14 cellular contexts compared by ENCODE assay signal in genomic region chr20:61803903-61804804, GRCh38.
DNase-seq lines count a peak whose midpoint lies in the region; ATAC-seq and TF ChIP-seq lines count a peak whose summit lies in the region.
"Had no signal": no experiment of that assay in that cellular context is flagged by ENCODE, and none has a peak within 500 bp of the region (broad histone marks: within the 10 kb centered on the region; RNA-seq: fewer than 3 reads in every experiment).

No MANE protein-coding gene starts in this region.

- peak overlapping the region; percentile 25 for H3K9ac ChIP-seq in NT2/D1 (ENCODE audit: insufficient read length, low read depth)

- H3K36me3 Mint-ChIP-seq in activated T-helper 2 cell treated with anti-CD3 and anti-CD28 coated beads, Interferon-gamma antibody, Interleukin-2, Interleukin-4, amounts not matched to agents 10 μg/mL and 5 μg/mL and 100 μg/mL, durations not matched to agents 14 hours and 24 hours and 36 hours (ENCODE audit: low read depth), result no peaks in the 10 kb centered on the region
- H3K36me3 Mint-ChIP-seq: activated naive CD8-positive, alpha-beta T cell had no signal

- no peaks in the 10 kb centered on the region for H3K27me3 Mint-ChIP-seq in activated T-helper 2 cell treated with anti-CD3 and anti-CD28 coated beads, Interferon-gamma antibody, Interleukin-2, Interleukin-4, amounts not matched to agents 10 μg/mL and 5 μg/mL and 100 μg/mL, durations not matched to agents 14 hours and 24 hours and 36 hours (ENCODE audit: low read depth)
- H3K27me3 Mint-ChIP-seq: activated CD4-positive, alpha-beta T cell treated with anti-CD3 and anti-CD28 coated beads, Interleukin-2, amount 10 ng/mL, durations not matched to agents 24 days and 14 days had no signal

- peaks cover 12% of the 10 kb centered on the region for H3K4me1 ChIP-seq in NT2/D1 (ENCODE audit: insufficient read depth, insufficient read length)
- peaks cover 0 to 19% (median 11%) of the 10 kb centered on the region in 4 donors for H3K4me1 ChIP-seq in sigmoid colon

- TF ChIP-seq CTCF in fibroblast of villous mesenchyme (IDR thresholded peaks at IDR 0.05; ENCODE audit: insufficient read depth, low read depth, low read length), result no peak
- TF ChIP-seq CTCF in sigmoid colon (IDR thresholded peaks at IDR 0.05), result no peak

- intact Hi-C loops in sigmoid colon (cut with DNase I), result no loop called here
- intact Hi-C loops in activated T-helper 2 cell treated with anti-CD3 and anti-CD28 coated beads, Interferon-gamma antibody, Interleukin-2, Interleukin-4, amounts not matched to agents 10 μg/mL and 5 μg/mL and 100 μg/mL, durations not matched to agents 14 hours and 24 hours and 36 hours (cut with micrococcal nuclease), result no loop called here

- H3K9me3 ChIP-seq in NT2/D1 (ENCODE audit: insufficient read depth, low read length), result no peaks in the 10 kb centered on the region
- no peaks in the 10 kb centered on the region for H3K9me3 ChIP-seq in sigmoid colon
- H3K9me3 ChIP-seq: tibial nerve had no signal

- ATAC-seq in GM18520 (IDR thresholded peaks at IDR 0.05; ENCODE audit: unreplicated experiment), result no peak
- ATAC-seq: effector memory CD8-positive, alpha-beta T cell had no signal

- peaks cover 87% of the 10 kb centered on the region for H3K27me3 ChIP-seq in NT2/D1 (ENCODE audit: insufficient read depth, insufficient read length)
- peaks cover 0 to 44% (median 9%) of the 10 kb centered on the region in 3 donors for H3K27me3 ChIP-seq in sigmoid colon
- H3K27me3 ChIP-seq: tibial nerve had no signal

- TF ChIP-seq EP300 in sigmoid colon (IDR thresholded peaks at IDR 0.05), result no peak

- no peaks in the 10 kb centered on the region for H3K4me1 Mint-ChIP-seq in activated T-helper 2 cell treated with anti-CD3 and anti-CD28 coated beads, Interferon-gamma antibody, Interleukin-2, Interleukin-4, amounts not matched to agents 10 μg/mL and 5 μg/mL and 100 μg/mL, durations not matched to agents 14 hours and 24 hours and 36 hours (ENCODE audit: low read depth)
- H3K4me1 Mint-ChIP-seq: activated CD4-positive, alpha-beta T cell treated with anti-CD3 and anti-CD28 coated beads, Interleukin-2, amount 10 ng/mL, durations not matched to agents 24 days and 14 days had no signal

- H3K27ac Mint-ChIP-seq in activated T-helper 2 cell treated with anti-CD3 and anti-CD28 coated beads, Interferon-gamma antibody, Interleukin-2, Interleukin-4, amounts not matched to agents 10 μg/mL and 5 μg/mL and 100 μg/mL, durations not matched to agents 14 hours and 24 hours and 36 hours, result no peak overlapping the region
- H3K27ac Mint-ChIP-seq: activated CD4-positive, alpha-beta T cell treated with anti-CD3 and anti-CD28 coated beads, Interleukin-2, amount 10 ng/mL, durations not matched to agents 24 days and 14 days; activated naive CD8-positive, alpha-beta T cell; effector memory CD8-positive, alpha-beta T cell had no signal

- DNase-seq in EH (ENCODE audit: low read depth) (peak; percentile 4), NT2/D1 (ENCODE audit: low read depth, low spot score) (no peak), fibroblast of villous mesenchyme (ENCODE audit: low read depth) (peak; percentile 10), sigmoid colon (no peak), islet precursor cell (no peak), GM19238 (ENCODE audit: insufficient read length, low spot score) (no peak)
- DNase-seq in activated T-helper 2 cell treated with anti-CD3 and anti-CD28 coated beads, Interferon-gamma antibody, Interleukin-2, Interleukin-4, amounts not matched to agents 10 μg/mL and 5 μg/mL and 100 μg/mL, durations not matched to agents 14 hours and 24 hours and 36 hours (ENCODE audit: low spot score), result no peak
- DNase-seq: activated CD4-positive, alpha-beta T cell treated with anti-CD3 and anti-CD28 coated beads, Interleukin-2, amount 10 ng/mL, durations not matched to agents 24 days and 14 days; effector memory CD8-positive, alpha-beta T cell; NCI-H510A had no signal

- H3K4me3 ChIP-seq in NT2/D1 (ENCODE audit: insufficient read length, low read depth) (no peak overlapping the region), fibroblast of villous mesenchyme (ENCODE audit: low read depth, low read length) (no peak overlapping the region), sigmoid colon (peak overlapping the region in 3 of 4 donors; percentile 7 to 25 (median 17))

- no peaks in the 10 kb centered on the region for H3K9me3 Mint-ChIP-seq in activated T-helper 2 cell treated with anti-CD3 and anti-CD28 coated beads, Interferon-gamma antibody, Interleukin-2, Interleukin-4, amounts not matched to agents 10 μg/mL and 5 μg/mL and 100 μg/mL, durations not matched to agents 14 hours and 24 hours and 36 hours
- H3K9me3 Mint-ChIP-seq: activated CD4-positive, alpha-beta T cell treated with anti-CD3 and anti-CD28 coated beads, Interleukin-2, amount 10 ng/mL, durations not matched to agents 24 days and 14 days; effector memory CD8-positive, alpha-beta T cell; neural crest cell had no signal

- H3K4me3 Mint-ChIP-seq in activated T-helper 2 cell treated with anti-CD3 and anti-CD28 coated beads, Interferon-gamma antibody, Interleukin-2, Interleukin-4, amounts not matched to agents 10 μg/mL and 5 μg/mL and 100 μg/mL, durations not matched to agents 14 hours and 24 hours and 36 hours (ENCODE audit: low read depth), result no peak overlapping the region
- H3K4me3 Mint-ChIP-seq: activated CD4-positive, alpha-beta T cell treated with anti-CD3 and anti-CD28 coated beads, Interleukin-2, amount 10 ng/mL, durations not matched to agents 24 days and 14 days; activated naive CD8-positive, alpha-beta T cell; effector memory CD8-positive, alpha-beta T cell; neural crest cell had no signal

- 43 to 47% methylated on average over 30 of the region's 30 CpGs for WGBS in sigmoid colon, 2 donors

- TF ChIP-seq POLR2A in sigmoid colon (IDR thresholded peaks at IDR 0.05), result no peak

- H3K36me3 ChIP-seq in NT2/D1 (ENCODE audit: insufficient read depth, insufficient read length, low read length), result no peaks in the 10 kb centered on the region
- no peaks in the 10 kb centered on the region for H3K36me3 ChIP-seq in sigmoid colon
- H3K36me3 ChIP-seq: tibial nerve had no signal

- no peak overlapping the region for H3K27ac ChIP-seq in sigmoid colon
- H3K27ac ChIP-seq: tibial nerve had no signal

Comparison
In these comparisons a context has a peak if more than half of its experiments do, and no peak if none do; other contexts are left out.
1. DNase-seq: peak in EH (single experiment) and fibroblast of villous mesenchyme (single experiment); none in NT2/D1 (single experiment), sigmoid colon (single experiment), activated T-helper 2 cell treated with anti-CD3 and anti-CD28 coated beads, Interferon-gamma antibody, Interleukin-2, Interleukin-4, amounts not matched to agents 10 μg/mL and 5 μg/mL and 100 μg/mL, durations not matched to agents 14 hours and 24 hours and 36 hours (single experiment), islet precursor cell (single experiment) and GM19238 (single experiment).
2. H3K4me3 ChIP-seq: peak in sigmoid colon (3 of 4); none in NT2/D1 (single experiment) and fibroblast of villous mesenchyme (single experiment).